ENCODE assay signal across 1 cellular context in the genomic region with DNA sequence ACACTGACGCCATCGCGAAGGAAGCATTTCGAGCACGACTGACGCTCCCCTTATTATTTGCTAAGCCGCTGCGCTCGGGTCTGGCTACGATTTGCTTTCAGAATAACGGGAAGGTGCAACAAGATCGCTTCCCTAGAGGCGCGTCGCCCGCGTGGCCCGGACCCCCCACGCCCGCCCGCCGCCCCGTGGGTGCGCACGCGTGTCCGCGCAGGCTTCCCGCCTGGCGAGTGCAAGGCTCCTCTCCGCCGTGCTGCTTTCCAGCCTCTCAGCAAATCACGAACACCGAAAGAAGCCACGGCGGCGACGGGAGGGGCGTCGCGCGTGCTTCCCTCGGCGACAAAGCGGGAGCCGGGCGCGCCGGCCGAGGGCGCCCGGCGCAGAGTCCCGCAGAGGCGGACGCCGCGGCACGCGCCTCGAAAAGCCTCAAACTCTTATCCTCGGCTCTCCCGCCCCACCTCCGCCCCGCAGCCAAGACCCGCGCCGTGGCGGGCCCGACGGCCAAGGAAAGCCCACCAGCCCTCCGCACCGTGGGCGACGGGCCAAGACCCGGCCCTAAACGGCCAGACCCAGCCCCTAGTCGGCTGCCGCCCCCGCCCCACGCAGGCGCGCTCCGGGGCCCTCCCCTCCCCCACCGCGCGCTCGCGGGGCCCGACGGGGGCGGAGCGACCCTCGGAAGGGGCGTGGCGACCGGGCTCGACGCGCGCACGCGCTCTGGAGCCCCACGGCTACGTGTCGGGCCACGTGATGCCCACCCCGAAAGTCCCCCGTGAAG.
TF ChIP-seq lines count a peak whose summit lies in the region.

No MANE protein-coding gene starts in this region.

TF ChIP-seq in HepG2, 621 proteins besides CTCF, POLR2A, EP300 and RAD21 (continued from another document and continues in another):
- TF ChIP-seq MAZ (IDR thresholded peaks at IDR 0.05; ENCODE audit: borderline replicate concordance, low read depth, low read length), result peak; percentile 64
- peak; percentile 92 for TF ChIP-seq MAZ (CRISPR knock-in tag; IDR thresholded peaks at IDR 0.05; ENCODE audit: low read depth)
- TF ChIP-seq ZNF234 (CRISPR knock-in tag; conservative IDR thresholded peaks at IDR 0.05), result peak; percentile 76; the same call in 1 of the 2 replicates
- TF ChIP-seq, protein P1, sequence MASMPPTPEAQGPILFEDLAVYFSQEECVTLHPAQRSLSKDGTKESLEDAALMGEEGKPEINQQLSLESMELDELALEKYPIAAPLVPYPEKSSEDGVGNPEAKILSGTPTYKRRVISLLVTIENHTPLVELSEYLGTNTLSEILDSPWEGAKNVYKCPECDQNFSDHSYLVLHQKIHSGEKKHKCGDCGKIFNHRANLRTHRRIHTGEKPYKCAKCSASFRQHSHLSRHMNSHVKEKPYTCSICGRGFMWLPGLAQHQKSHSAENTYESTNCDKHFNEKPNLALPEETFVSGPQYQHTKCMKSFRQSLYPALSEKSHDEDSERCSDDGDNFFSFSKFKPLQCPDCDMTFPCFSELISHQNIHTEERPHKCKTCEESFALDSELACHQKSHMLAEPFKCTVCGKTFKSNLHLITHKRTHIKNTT (CRISPR knock-in tag; IDR thresholded peaks at IDR 0.05), result no peak
- TF ChIP-seq GATAD2A (CRISPR knock-in tag; IDR thresholded peaks at IDR 0.05), result no peak; the same call in 1 of the 2 replicates
- TF ChIP-seq, protein P2, sequence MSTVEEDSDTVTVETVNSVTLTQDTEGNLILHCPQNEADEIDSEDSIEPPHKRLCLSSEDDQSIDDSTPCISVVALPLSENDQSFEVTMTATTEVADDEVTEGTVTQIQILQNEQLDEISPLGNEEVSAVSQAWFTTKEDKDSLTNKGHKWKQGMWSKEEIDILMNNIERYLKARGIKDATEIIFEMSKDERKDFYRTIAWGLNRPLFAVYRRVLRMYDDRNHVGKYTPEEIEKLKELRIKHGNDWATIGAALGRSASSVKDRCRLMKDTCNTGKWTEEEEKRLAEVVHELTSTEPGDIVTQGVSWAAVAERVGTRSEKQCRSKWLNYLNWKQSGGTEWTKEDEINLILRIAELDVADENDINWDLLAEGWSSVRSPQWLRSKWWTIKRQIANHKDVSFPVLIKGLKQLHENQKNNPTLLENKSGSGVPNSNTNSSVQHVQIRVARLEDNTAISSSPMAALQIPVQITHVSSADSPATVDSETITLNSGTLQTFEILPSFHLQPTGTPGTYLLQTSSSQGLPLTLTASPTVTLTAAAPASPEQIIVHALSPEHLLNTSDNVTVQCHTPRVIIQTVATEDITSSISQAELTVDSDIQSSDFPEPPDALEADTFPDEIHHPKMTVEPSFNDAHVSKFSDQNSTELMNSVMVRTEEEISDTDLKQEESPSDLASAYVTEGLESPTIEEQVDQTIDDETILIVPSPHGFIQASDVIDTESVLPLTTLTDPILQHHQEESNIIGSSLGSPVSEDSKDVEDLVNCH (CRISPR knock-in tag; IDR thresholded peaks at IDR 0.05), result peak; percentile 33; the same call in 1 of the 2 replicates
- peak; percentile 84; the same call in 1 of the 2 replicates for TF ChIP-seq ZNF441 (CRISPR knock-in tag; IDR thresholded peaks at IDR 0.05; ENCODE audit: borderline replicate concordance)
- 0 out of 2 replicates have a peak, but pooled peaks have one; percentile 68 for TF ChIP-seq RFXANK (CRISPR knock-in tag; IDR thresholded peaks at IDR 0.05)
- peak; percentile 33; the same call in 1 of the 2 replicates for TF ChIP-seq BRD4 (CRISPR knock-in tag; IDR thresholded peaks at IDR 0.05)
- TF ChIP-seq FOSL1 (CRISPR knock-in tag; IDR thresholded peaks at IDR 0.05; ENCODE audit: borderline replicate concordance), result no peak
- peak; percentile 57; the same call in 1 of the 2 replicates for TF ChIP-seq ZBTB7B (CRISPR knock-in tag; IDR thresholded peaks at IDR 0.05)
- TF ChIP-seq ZFP36 (IDR thresholded peaks at IDR 0.05; ENCODE audit: borderline replicate concordance, low read depth, low read length, partially characterized antibody), result no peak
- TF ChIP-seq ZNF605 (CRISPR knock-in tag; IDR thresholded peaks at IDR 0.05), result no peak
- TF ChIP-seq ZNF761 (CRISPR knock-in tag; conservative IDR thresholded peaks at IDR 0.05), result peak; percentile 89; the same call in 1 of the 2 replicates
- peak; percentile 73; the same call in 1 of the 2 replicates for TF ChIP-seq KDM3A (CRISPR knock-in tag; IDR thresholded peaks at IDR 0.05; ENCODE audit: low read depth)
- TF ChIP-seq PPARG (CRISPR knock-in tag; conservative IDR thresholded peaks at IDR 0.05), result 0 out of 2 replicates have a peak, but pooled peaks have one; percentile 32
- TF ChIP-seq AKAP8 (CRISPR knock-in tag; IDR thresholded peaks at IDR 0.05), result peak; percentile 96
- TF ChIP-seq ZNF337 (CRISPR knock-in tag; IDR thresholded peaks at IDR 0.05; ENCODE audit: borderline replicate concordance, low read depth), result peak; percentile 77; the same call in 1 of the 2 replicates
- TF ChIP-seq ZNF572 (CRISPR knock-in tag; IDR thresholded peaks at IDR 0.05), result no peak
- no peak; the same call in 1 of the 2 replicates for TF ChIP-seq ISX (CRISPR knock-in tag; conservative IDR thresholded peaks at IDR 0.05)
- TF ChIP-seq ARHGAP35 (CRISPR knock-in tag; IDR thresholded peaks at IDR 0.05; ENCODE audit: borderline replicate concordance), result peak; percentile 90; the same call in 1 of the 2 replicates
- peak; percentile 48 for TF ChIP-seq U2AF1 (optimal IDR thresholded peaks at IDR 0.05; ENCODE audit: low read depth, low read length)
- TF ChIP-seq CHD4 (IDR thresholded peaks at IDR 0.05; ENCODE audit: borderline replicate concordance, low read length), result peak; percentile 85
- TF ChIP-seq HOXD1 (CRISPR knock-in tag; IDR thresholded peaks at IDR 0.05), result no peak
- no peak for TF ChIP-seq RBM22 (optimal IDR thresholded peaks at IDR 0.05; ENCODE audit: low read length)
- TF ChIP-seq SALL2 (CRISPR knock-in tag; IDR thresholded peaks at IDR 0.05), result no peak
- TF ChIP-seq, protein P3, sequence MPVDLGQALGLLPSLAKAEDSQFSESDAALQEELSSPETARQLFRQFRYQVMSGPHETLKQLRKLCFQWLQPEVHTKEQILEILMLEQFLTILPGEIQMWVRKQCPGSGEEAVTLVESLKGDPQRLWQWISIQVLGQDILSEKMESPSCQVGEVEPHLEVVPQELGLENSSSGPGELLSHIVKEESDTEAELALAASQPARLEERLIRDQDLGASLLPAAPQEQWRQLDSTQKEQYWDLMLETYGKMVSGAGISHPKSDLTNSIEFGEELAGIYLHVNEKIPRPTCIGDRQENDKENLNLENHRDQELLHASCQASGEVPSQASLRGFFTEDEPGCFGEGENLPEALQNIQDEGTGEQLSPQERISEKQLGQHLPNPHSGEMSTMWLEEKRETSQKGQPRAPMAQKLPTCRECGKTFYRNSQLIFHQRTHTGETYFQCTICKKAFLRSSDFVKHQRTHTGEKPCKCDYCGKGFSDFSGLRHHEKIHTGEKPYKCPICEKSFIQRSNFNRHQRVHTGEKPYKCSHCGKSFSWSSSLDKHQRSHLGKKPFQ (CRISPR knock-in tag; IDR thresholded peaks at IDR 0.05; ENCODE audit: insufficient replicate concordance), result peak; percentile 80
- TF ChIP-seq TMF1 (CRISPR knock-in tag; IDR thresholded peaks at IDR 0.05; ENCODE audit: low read depth), result peak; percentile 77; the same call in 1 of the 2 replicates
- TF ChIP-seq, protein P4, sequence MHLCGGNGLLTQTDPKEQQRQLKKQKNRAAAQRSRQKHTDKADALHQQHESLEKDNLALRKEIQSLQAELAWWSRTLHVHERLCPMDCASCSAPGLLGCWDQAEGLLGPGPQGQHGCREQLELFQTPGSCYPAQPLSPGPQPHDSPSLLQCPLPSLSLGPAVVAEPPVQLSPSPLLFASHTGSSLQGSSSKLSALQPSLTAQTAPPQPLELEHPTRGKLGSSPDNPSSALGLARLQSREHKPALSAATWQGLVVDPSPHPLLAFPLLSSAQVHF (CRISPR knock-in tag; IDR thresholded peaks at IDR 0.05), result peak; percentile 92
- peak; percentile 22 for TF ChIP-seq MED8 (CRISPR knock-in tag; IDR thresholded peaks at IDR 0.05; ENCODE audit: insufficient replicate concordance)
- peak; percentile 82; the same call in 1 of the 2 replicates for TF ChIP-seq ZNF670 (CRISPR knock-in tag; IDR thresholded peaks at IDR 0.05; ENCODE audit: borderline replicate concordance)
- no peak for TF ChIP-seq ZNF10 (CRISPR knock-in tag; IDR thresholded peaks at IDR 0.05; ENCODE audit: borderline replicate concordance, low read depth)
- TF ChIP-seq IRF2 (CRISPR knock-in tag; IDR thresholded peaks at IDR 0.05), result peak; percentile 36; the same call in 1 of the 2 replicates
- TF ChIP-seq MEF2D (CRISPR knock-in tag; IDR thresholded peaks at IDR 0.05), result no peak
- TF ChIP-seq, protein P5, sequence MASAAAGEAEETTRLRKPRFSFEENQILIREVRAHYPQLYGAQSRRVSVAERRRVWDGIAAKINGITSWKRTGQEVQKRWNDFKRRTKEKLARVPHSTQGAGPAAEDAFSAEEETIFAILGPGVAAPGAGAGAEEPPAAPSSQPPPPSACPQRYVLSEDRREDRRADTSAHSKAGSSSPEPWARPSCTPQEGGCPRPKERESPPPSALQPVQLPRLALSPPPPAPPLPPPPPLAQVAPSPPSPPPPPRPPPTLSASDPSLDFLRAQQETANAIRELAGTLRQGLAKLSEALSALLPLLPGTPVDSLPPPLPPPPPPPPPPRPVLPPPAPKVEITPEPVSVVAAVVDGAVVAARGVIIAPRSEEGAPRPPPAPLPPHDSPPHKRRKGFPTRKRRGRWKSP (CRISPR knock-in tag; IDR thresholded peaks at IDR 0.05), result peak; percentile 80
- TF ChIP-seq HNF4G (IDR thresholded peaks at IDR 0.05; ENCODE audit: borderline replicate concordance, low read depth, low read length), result no peak
- no peak for TF ChIP-seq HNF4G (CRISPR knock-in tag; IDR thresholded peaks at IDR 0.05; ENCODE audit: borderline replicate concordance, low read depth)
- no peak for TF ChIP-seq SRSF4 (IDR thresholded peaks at IDR 0.05; ENCODE audit: low read depth, low read length, poor library complexity, severe bottlenecking)
- TF ChIP-seq PAF1 (CRISPR knock-in tag; IDR thresholded peaks at IDR 0.05), result no peak
- TF ChIP-seq ZNF75D (CRISPR knock-in tag; IDR thresholded peaks at IDR 0.05; ENCODE audit: borderline replicate concordance), result no peak
- TF ChIP-seq NFYB (CRISPR knock-in tag; IDR thresholded peaks at IDR 0.05), result no peak
- TF ChIP-seq ZNF33A (CRISPR knock-in tag; IDR thresholded peaks at IDR 0.05; ENCODE audit: borderline replicate concordance), result peak; percentile 74; the same call in 1 of the 2 replicates
- TF ChIP-seq PHB2 (IDR thresholded peaks at IDR 0.05; ENCODE audit: partially characterized antibody), result no peak
- TF ChIP-seq HDAC1 (CRISPR knock-in tag; IDR thresholded peaks at IDR 0.05), result peak; percentile 93
- no peak; the same call in none of the 2 replicates for TF ChIP-seq ZC3H4 (CRISPR knock-in tag; IDR thresholded peaks at IDR 0.05; ENCODE audit: borderline replicate concordance)
- no peak for TF ChIP-seq ZFP1 (CRISPR knock-in tag; IDR thresholded peaks at IDR 0.05)
- TF ChIP-seq, protein P6, sequence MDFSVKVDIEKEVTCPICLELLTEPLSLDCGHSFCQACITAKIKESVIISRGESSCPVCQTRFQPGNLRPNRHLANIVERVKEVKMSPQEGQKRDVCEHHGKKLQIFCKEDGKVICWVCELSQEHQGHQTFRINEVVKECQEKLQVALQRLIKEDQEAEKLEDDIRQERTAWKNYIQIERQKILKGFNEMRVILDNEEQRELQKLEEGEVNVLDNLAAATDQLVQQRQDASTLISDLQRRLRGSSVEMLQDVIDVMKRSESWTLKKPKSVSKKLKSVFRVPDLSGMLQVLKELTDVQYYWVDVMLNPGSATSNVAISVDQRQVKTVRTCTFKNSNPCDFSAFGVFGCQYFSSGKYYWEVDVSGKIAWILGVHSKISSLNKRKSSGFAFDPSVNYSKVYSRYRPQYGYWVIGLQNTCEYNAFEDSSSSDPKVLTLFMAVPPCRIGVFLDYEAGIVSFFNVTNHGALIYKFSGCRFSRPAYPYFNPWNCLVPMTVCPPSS (IDR thresholded peaks at IDR 0.05), result no peak
- TF ChIP-seq, protein P7, sequence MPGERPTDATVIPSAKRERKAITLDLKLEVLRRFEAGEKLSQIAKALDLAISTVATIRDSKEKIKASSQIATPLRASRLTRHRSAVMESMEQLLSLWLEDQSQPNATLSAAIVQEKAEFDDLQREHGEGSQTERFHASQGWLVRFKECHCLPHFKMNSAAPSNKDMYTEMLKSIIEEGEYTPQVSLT (CRISPR knock-in tag; IDR thresholded peaks at IDR 0.05; ENCODE audit: borderline replicate concordance, low read depth), result no peak
- peak; percentile 38; the same call in 1 of the 2 replicates for TF ChIP-seq NCOR1 (IDR thresholded peaks at IDR 0.05; ENCODE audit: borderline replicate concordance, low read length)
- TF ChIP-seq NR2F2 (IDR thresholded peaks at IDR 0.05; ENCODE audit: borderline replicate concordance, low read depth), result no peak
- TF ChIP-seq ZSCAN20 (CRISPR knock-in tag; IDR thresholded peaks at IDR 0.05; ENCODE audit: borderline replicate concordance), result peak; percentile 93
- no peak for TF ChIP-seq TCF12 (IDR thresholded peaks at IDR 0.05)
- TF ChIP-seq TCF12 (CRISPR knock-in tag; IDR thresholded peaks at IDR 0.05), result peak; percentile 84
- peak; percentile 94 for TF ChIP-seq ATF7-NPFF (CRISPR knock-in tag; IDR thresholded peaks at IDR 0.05; ENCODE audit: low read depth)
- TF ChIP-seq ZNF749 (CRISPR knock-in tag; IDR thresholded peaks at IDR 0.05; ENCODE audit: borderline replicate concordance), result peak; percentile 81
- TF ChIP-seq, protein P8, sequence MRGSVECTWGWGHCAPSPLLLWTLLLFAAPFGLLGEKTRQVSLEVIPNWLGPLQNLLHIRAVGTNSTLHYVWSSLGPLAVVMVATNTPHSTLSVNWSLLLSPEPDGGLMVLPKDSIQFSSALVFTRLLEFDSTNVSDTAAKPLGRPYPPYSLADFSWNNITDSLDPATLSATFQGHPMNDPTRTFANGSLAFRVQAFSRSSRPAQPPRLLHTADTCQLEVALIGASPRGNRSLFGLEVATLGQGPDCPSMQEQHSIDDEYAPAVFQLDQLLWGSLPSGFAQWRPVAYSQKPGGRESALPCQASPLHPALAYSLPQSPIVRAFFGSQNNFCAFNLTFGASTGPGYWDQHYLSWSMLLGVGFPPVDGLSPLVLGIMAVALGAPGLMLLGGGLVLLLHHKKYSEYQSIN (CRISPR knock-in tag; IDR thresholded peaks at IDR 0.05; ENCODE audit: borderline replicate concordance), result no peak
- no peak for TF ChIP-seq TBX3 (IDR thresholded peaks at IDR 0.05; ENCODE audit: borderline replicate concordance)
- TF ChIP-seq, protein P9, sequence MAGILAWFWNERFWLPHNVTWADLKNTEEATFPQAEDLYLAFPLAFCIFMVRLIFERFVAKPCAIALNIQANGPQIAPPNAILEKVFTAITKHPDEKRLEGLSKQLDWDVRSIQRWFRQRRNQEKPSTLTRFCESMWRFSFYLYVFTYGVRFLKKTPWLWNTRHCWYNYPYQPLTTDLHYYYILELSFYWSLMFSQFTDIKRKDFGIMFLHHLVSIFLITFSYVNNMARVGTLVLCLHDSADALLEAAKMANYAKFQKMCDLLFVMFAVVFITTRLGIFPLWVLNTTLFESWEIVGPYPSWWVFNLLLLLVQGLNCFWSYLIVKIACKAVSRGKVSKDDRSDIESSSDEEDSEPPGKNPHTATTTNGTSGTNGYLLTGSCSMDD (CRISPR knock-in tag; IDR thresholded peaks at IDR 0.05), result no peak
